9 cellular contexts compared by ENCODE assay signal in genomic region chr4:15779336-15779735, GRCh38. TPM values are rescaled to one million over a fixed set of nuclear protein-coding genes. Genes with fewer than 3 reads are reported as not detected.
A peak's percentile ranks its signal among the peaks of the same experiment; 100 is the strongest.
DNase-seq lines count a peak whose midpoint lies in the region; ATAC-seq and TF ChIP-seq lines count a peak whose summit lies in the region.
"Had no signal": no experiment of that assay in that cellular context is flagged by ENCODE, and none has a peak within 500 bp of the region (broad histone marks: within the 10 kb centered on the region; RNA-seq: fewer than 3 reads in every experiment).

No MANE protein-coding gene starts in this region.

- H3K4me3 ChIP-seq in Panc1 (ENCODE audit: low read depth in 2 of 2, low read length in 2 of 2) (peak overlapping the region; percentile 31 to 35), suprapubic skin (peak overlapping the region; percentile 50)
- peak overlapping the region; percentile 66 for H3K4me3 ChIP-seq in effector memory CD4-positive, alpha-beta T cell (ENCODE audit: insufficient read depth, low read depth, low read length, poor library complexity, severe bottlenecking)

- DNase-seq in Right ventricle myocardium inferior (ENCODE audit: missing footprints) (no peak), cardiac septum (ENCODE audit: low spot score) (no peak), Panc1 (ENCODE audit: low read depth, low spot score) (no peak), lung microvascular endothelial cell (ENCODE audit: low read depth in 2 of 2) (peak; percentile 48 to 70), suprapubic skin (ENCODE audit: low spot score in 2 of 2) (peak in 1 of 2 donors; percentile 60), LoVo (ENCODE audit: low spot score) (no peak)
- no peak for DNase-seq in effector memory CD4-positive, alpha-beta T cell

- peak; percentile 79 for ATAC-seq in Right ventricle myocardium inferior
- ATAC-seq in Panc1 = no peak
- ATAC-seq in HG03469 (IDR thresholded peaks at IDR 0.05; ENCODE audit: unreplicated experiment) = no peak
- ATAC-seq: HCT116 had no signal

- TF ChIP-seq EP300 in suprapubic skin (IDR thresholded peaks at IDR 0.05) = no peak

- no peaks in the 10 kb centered on the region for H3K36me3 ChIP-seq in Panc1 (ENCODE audit: control insufficient read depth, insufficient read depth, low read length)
- H3K36me3 ChIP-seq in effector memory CD4-positive, alpha-beta T cell (ENCODE audit: control insufficient read depth, insufficient read depth, low read length) = no peaks in the 10 kb centered on the region
- no peaks in the 10 kb centered on the region for H3K36me3 ChIP-seq in suprapubic skin

- BruUV-seq in Panc1 (replicated peaks; lab: Mats Ljungman, UMichigan) = no TSS peak

- WGBS in suprapubic skin = 1% methylated on average over 13 of the region's 13 CpGs

- in situ Hi-C loops in Panc1 (cut with HindIII; ENCODE audit: low pct_unique_long_range_greater_than_20kb, low sequenced_read_pairs) = no loop called here

- CTCF ChIA-PET in Panc1 (lab: Charles Lee) = no interaction called here

- H3K27ac ChIP-seq in Panc1 (ENCODE audit: low read length) (no peak overlapping the region), suprapubic skin (no peak overlapping the region)
- H3K27ac ChIP-seq in effector memory CD4-positive, alpha-beta T cell (ENCODE audit: insufficient read depth, low read length, poor library complexity, severe bottlenecking) = no peak overlapping the region

- POLR2A ChIA-PET in Panc1 (lab: Charles Lee) = no interaction called here

- intact Hi-C loops in Right ventricle myocardium inferior (cut with DNase I) (no loop called here), cardiac septum (cut with DNase I) (no loop called here), Panc1 (cut with micrococcal nuclease; ENCODE audit: unreplicated experiment) (no loop called here)

- no peak for TF ChIP-seq CTCF in Panc1 (IDR thresholded peaks at IDR 0.05)
- peak in 1 of 2 donors; percentile 9 for TF ChIP-seq CTCF in suprapubic skin (IDR thresholded peaks at IDR 0.05)

- H3K27me3 ChIP-seq in Panc1 (ENCODE audit: control insufficient read depth, insufficient read depth, low read length) (peaks cover 9% of the 10 kb centered on the region), suprapubic skin (peaks cover 9% of the 10 kb centered on the region)
- no peaks in the 10 kb centered on the region for H3K27me3 ChIP-seq in effector memory CD4-positive, alpha-beta T cell (replicated peaks; ENCODE audit: control insufficient read depth, insufficient read depth, low read length, poor library complexity, severe bottlenecking)

- no peak for TF ChIP-seq POLR2A in suprapubic skin (IDR thresholded peaks at IDR 0.05)

- H3K9me3 ChIP-seq in Panc1 (ENCODE audit: control insufficient read depth, insufficient read depth, low read depth, low read length) (no peaks in the 10 kb centered on the region), suprapubic skin (no peaks in the 10 kb centered on the region)
- H3K9me3 ChIP-seq in effector memory CD4-positive, alpha-beta T cell (ENCODE audit: control insufficient read depth, low read length) = no peaks in the 10 kb centered on the region

- no peaks in the 10 kb centered on the region for H3K4me1 ChIP-seq in Panc1 (ENCODE audit: control insufficient read depth, insufficient read depth, low read length)
- H3K4me1 ChIP-seq in effector memory CD4-positive, alpha-beta T cell (ENCODE audit: control insufficient read depth, insufficient read depth, low read length, poor library complexity, severe bottlenecking) = peaks cover 13% of the 10 kb centered on the region
- peaks cover 18% of the 10 kb centered on the region for H3K4me1 ChIP-seq in suprapubic skin

RNA-seq across cellular contexts. Expression of gene CD38, which starts 1.2 kb away (rescaled TPM):
- total RNA-seq in Right ventricle myocardium inferior (2.2 TPM), cardiac septum (0.92 TPM), Panc1 (2021; ENCODE audit: unreplicated experiment) (0.15 TPM), lung microvascular endothelial cell (10.9 and 11.1 TPM in 2 replicates), suprapubic skin (under 1 TPM; 0.15 to 0.62 (median 0.39) TPM)
- not detected for polyA plus RNA-seq in Panc1 (2012; ENCODE audit: insufficient read length)

Comparison
In these comparisons a context has a peak if more than half of its experiments do, and no peak if none do; other contexts are left out.
1. DNase-seq: peak in lung microvascular endothelial cell (2 of 2); none in Right ventricle myocardium inferior (single experiment), cardiac septum (single experiment), Panc1 (single experiment), effector memory CD4-positive, alpha-beta T cell (0 of 3) and LoVo (single experiment).
2. Peak in every context shown above with its lines, with median percentiles within 50 percentile points of each other: H3K4me3 ChIP-seq.